In genomic region chr17:82920715-82921114, GRCh38 we compare ENCODE assay signal across 19 cellular contexts.
"Had no signal": no experiment of that assay in that cellular context is flagged by ENCODE, and none has a peak within 500 bp of the region (broad histone marks: within the 10 kb centered on the region; RNA-seq: fewer than 3 reads in every experiment).

No MANE protein-coding gene starts in this region.

- H3K9me3 Mint-ChIP-seq: immature natural killer cell had no signal

- H3K4me1 ChIP-seq: esophagus muscularis mucosa, foreskin keratinocyte, gastroesophageal sphincter, left lung, lower lobe of right lung had no signal

- FAIRE-seq: colon, endothelial cell of umbilical vein, frontal cortex had no signal

- ATAC-seq: foreskin keratinocyte, gastroesophageal sphincter, left cardiac atrium, left lung, left ventricle myocardium superior, lower lobe of right lung had no signal

- DNase-seq: dermis blood vessel endothelial cell; effector CD4-positive, alpha-beta T cell; effector memory CD4-positive, alpha-beta T cell; foreskin keratinocyte; immature natural killer cell; islet precursor cell; left cardiac atrium; left ventricle myocardium superior; mesendoderm had no signal

- H3K4me3 ChIP-seq: coronary artery, esophagus muscularis mucosa, gastroesophageal sphincter, hepatocyte, left lung, lower lobe of right lung had no signal

- H3K4me3 Mint-ChIP-seq: immature natural killer cell had no signal

- H3K27me3 ChIP-seq: dorsolateral prefrontal cortex, esophagus muscularis mucosa, foreskin keratinocyte, gastroesophageal sphincter, hepatocyte, left lung had no signal

- H3K4me2 ChIP-seq: hepatocyte had no signal

- H3K9me3 ChIP-seq: esophagus muscularis mucosa, gastroesophageal sphincter, left lung, lower lobe of right lung had no signal

- H2AFZ ChIP-seq: hepatocyte had no signal

- H3K79me2 ChIP-seq: hepatocyte had no signal

- H3K27ac ChIP-seq: coronary artery, dorsolateral prefrontal cortex, esophagus muscularis mucosa, foreskin keratinocyte, gastroesophageal sphincter, hepatocyte, left lung, lower lobe of right lung had no signal
